In the genomic region with DNA sequence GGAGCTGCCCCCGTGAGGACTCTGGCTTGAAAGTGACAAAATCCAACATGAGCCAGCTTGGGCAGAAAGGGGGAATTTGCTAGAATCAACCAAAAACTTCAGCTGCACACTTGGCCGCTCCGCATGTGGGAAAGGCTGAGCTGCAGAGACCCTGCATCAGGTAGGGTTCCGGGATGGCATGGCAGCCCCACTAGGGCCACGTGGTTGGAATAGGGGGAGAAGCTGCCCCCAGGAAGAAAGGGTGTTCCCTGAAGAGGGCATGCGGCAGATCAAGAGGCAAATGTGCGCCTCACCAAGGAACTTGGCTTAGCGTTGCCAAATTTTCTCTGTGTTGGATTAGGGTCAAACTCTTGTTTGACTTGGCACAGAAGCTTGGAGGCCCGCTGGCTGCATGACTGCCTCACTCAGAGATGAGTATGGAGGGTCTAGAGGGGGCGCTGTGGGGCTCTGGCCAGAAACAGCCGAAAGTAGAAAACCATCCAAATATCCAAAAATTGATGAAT, we compare ENCODE assay signal across 14 cellular contexts. TPM values are rescaled to one million over a fixed set of nuclear protein-coding genes. Genes with fewer than 3 reads are reported as not detected.
A peak's percentile ranks its signal among the peaks of the same experiment; 100 is the strongest.
DNase-seq lines count a peak whose midpoint lies in the region; ATAC-seq, FAIRE-seq and TF ChIP-seq lines count a peak whose summit lies in the region.
"Had no signal": no experiment of that assay in that cellular context is flagged by ENCODE, and none has a peak within 500 bp of the region (broad histone marks: within the 10 kb centered on the region; RNA-seq: fewer than 3 reads in every experiment).

No MANE protein-coding gene starts in this region.

- CTCF ChIA-PET in Calu3 (lab: Charles Lee) = interaction anchor here (0.5 to 1.2 kb wide), 7 partner anchors 10 to 255 kb away, joined by 3 to 6 read pairs (median 3); partner anchors contain the start of gene WFIKKN2
- CTCF ChIA-PET in IMR-90 (lab: Yijun Ruan, JAX) = interaction anchor here (1.3 kb wide), 1 partner anchor 20 kb away, joined by 4 read pairs; no protein-coding TSS in a partner anchor
- CTCF ChIA-PET in K562 (lab: Yijun Ruan, JAX; ENCODE audit: low intra/inter-chr PET ratio) = interaction anchor here (0.5 kb wide), 1 partner anchor 148 kb away, joined by 3 read pairs; no protein-coding TSS in a partner anchor
- CTCF ChIA-PET in CD4-positive, alpha-beta memory T cell (lab: Charles Lee; ENCODE audit: partially characterized antibody) = interaction anchor here (1.2 kb wide), 1 partner anchor 11 kb away, joined by 4 read pairs; no protein-coding TSS in a partner anchor

- dilution Hi-C loops in IMR-90 (cut with HindIII; ENCODE audit: low sequenced_read_pairs, unreplicated experiment) (no loop called here), keratinocyte (cut with MboI; ENCODE audit: extremely low pct_ligation_motif_present, low sequenced_read_pairs) (no loop called here)

- DNase-seq in Calu3 = peak; percentile 44
- DNase-seq in IMR-90 = peak; percentile 20
- DNase-seq in K562 (ENCODE audit: extremely low read depth in 1 of 4, low spot score in 3 of 4) = peak in 1 of 4 experiments; percentile 38
- no peak for DNase-seq in keratinocyte (ENCODE audit: low read depth, low spot score)
- no peak for DNase-seq in GM19240 (ENCODE audit: insufficient read length, low spot score)
- DNase-seq in CD4-positive, alpha-beta memory T cell = no peak
- DNase-seq: adrenal gland, OCI-M1 had no signal

- no peak overlapping the region for H3K23ac ChIP-seq in IMR-90 (ENCODE audit: low read depth, low read length)

- no peak overlapping the region for H2BK15ac ChIP-seq in IMR-90 (ENCODE audit: low read depth, low read length)

- TF ChIP-seq EP300 in K562 (IDR thresholded peaks at IDR 0.05; ENCODE audit: low read length) = no peak

- H3K9me1 ChIP-seq in IMR-90 (ENCODE audit: insufficient read depth, low read length) (no peaks in the 10 kb centered on the region), K562 (ENCODE audit: control insufficient read depth, insufficient read depth, low read length) (no peaks in the 10 kb centered on the region), keratinocyte (ENCODE audit: control insufficient read depth, extremely low read depth, insufficient read depth, low read length) (no peaks in the 10 kb centered on the region)

- H3K18ac ChIP-seq in IMR-90 (ENCODE audit: low read depth, low read length) = no peak overlapping the region

- H3K4ac ChIP-seq in IMR-90 (ENCODE audit: low read depth, low read length) = no peak overlapping the region

- FAIRE-seq in K562 (lab: Jason Lieb, UNC) = no peak
- no peak for FAIRE-seq in keratinocyte (lab: Jason Lieb, UNC)
- FAIRE-seq: urothelium cell line had no signal

- intact Hi-C loops in Calu3 (cut with micrococcal nuclease; ENCODE audit: unreplicated experiment) = no loop called here
- intact Hi-C loops in IMR-90 (cut with micrococcal nuclease) = no loop called here
- intact Hi-C loops in K562 (cut with micrococcal nuclease) = no loop called here
- intact Hi-C loops in CD4-positive, alpha-beta memory T cell (cut with micrococcal nuclease) = no loop called here

- no peaks in the 10 kb centered on the region for H3K9me3 Mint-ChIP-seq in Calu3 (ENCODE audit: low read depth, unreplicated experiment)
- H3K9me3 Mint-ChIP-seq in CD4-positive, alpha-beta memory T cell = no peaks in the 10 kb centered on the region

- in situ Hi-C loops in IMR-90 (cut with MboI; ENCODE audit: low sequenced_read_pairs) = no loop called here
- in situ Hi-C loops in K562 (cut with MboI) = no loop called here

- H3K9me3 ChIP-seq in IMR-90 (ENCODE audit: control insufficient read depth, insufficient read depth, low read length) = no peaks in the 10 kb centered on the region
- H3K9me3 ChIP-seq in K562 (replicated peaks; ENCODE audit: control insufficient read depth, insufficient read depth, low read depth, low read length) = no peaks in the 10 kb centered on the region
- no peaks in the 10 kb centered on the region for H3K9me3 ChIP-seq in keratinocyte (ENCODE audit: control insufficient read depth, low read depth, low read length)
- H3K9me3 ChIP-seq in CD4-positive, alpha-beta memory T cell (ENCODE audit: control insufficient read depth in 1 of 2, low read length in 2 of 2) = no peaks in the 10 kb centered on the region
- H3K9me3 ChIP-seq: adrenal gland; BLaER1 treated with 17β-estradiol and CSF1 and Interleukin-3, amounts not matched to agents 10 nM and 100 nM had no signal

- H2AK9ac ChIP-seq in IMR-90 (replicated peaks; ENCODE audit: low read depth, low read length, poor library complexity) = no peak overlapping the region

- no peak overlapping the region for H4K5ac ChIP-seq in IMR-90 (ENCODE audit: low read depth, low read length)

- no peak for ATAC-seq in IMR-90 (ENCODE audit: low read depth)
- peak; percentile 75 for ATAC-seq in K562
- ATAC-seq in GM21528 (IDR thresholded peaks at IDR 0.05; ENCODE audit: low FRiP score, unreplicated experiment) = no peak
- no peak for ATAC-seq in HG02588 (IDR thresholded peaks at IDR 0.05; ENCODE audit: unreplicated experiment)

- no peaks in the 10 kb centered on the region for H3K79me2 ChIP-seq in K562 (ENCODE audit: control insufficient read depth, insufficient read depth, low read length)
- no peaks in the 10 kb centered on the region for H3K79me2 ChIP-seq in keratinocyte (ENCODE audit: control insufficient read depth, insufficient read depth, low read length)

- TF ChIP-seq CTCF in Calu3 (IDR thresholded peaks at IDR 0.05; ENCODE audit: unreplicated experiment) (peak; percentile 13), IMR-90 (conservative IDR thresholded peaks at IDR 0.05; ENCODE audit: low read depth, low read length) (peak; percentile 17; the same call in 1 of the 2 replicates), K562 (IDR thresholded peaks at IDR 0.05 in 2 of 3, conservative IDR thresholded peaks at IDR 0.05 in 1 of 3; ENCODE audit: insufficient read depth in 2 of 3, low read depth in 1 of 3, low read length in 3 of 3) (peak; percentile 51 to 56 (median 54); a peak in 5 of 6 replicates), keratinocyte (optimal IDR thresholded peaks at IDR 0.05 in 1 of 3, IDR thresholded peaks at IDR 0.05 in 1 of 3, conservative IDR thresholded peaks at IDR 0.05 in 1 of 3; ENCODE audit: extremely low read depth in 1 of 3, insufficient read depth in 2 of 3, low read length in 3 of 3) (peak in 1 of 3 experiments; percentile 9)

- H3K27ac Mint-ChIP-seq in Calu3 (ENCODE audit: unreplicated experiment) = no peak overlapping the region
- H3K27ac Mint-ChIP-seq in CD4-positive, alpha-beta memory T cell = no peak overlapping the region

- H4K91ac ChIP-seq in IMR-90 (ENCODE audit: insufficient read depth, low read depth, low read length) = no peak overlapping the region

- H3K27me3 ChIP-seq in IMR-90 (ENCODE audit: control insufficient read depth, insufficient read depth, low read length) = peaks cover 19% of the 10 kb centered on the region
- peaks cover 3% of the 10 kb centered on the region in 2 experiments; a peak in 3 of 5 replicates for H3K27me3 ChIP-seq in K562 (ENCODE audit: control insufficient read depth in 2 of 2, insufficient read depth in 2 of 2, low read length in 2 of 2)
- no peaks in the 10 kb centered on the region for H3K27me3 ChIP-seq in keratinocyte (ENCODE audit: control insufficient read depth, extremely low read depth, insufficient read depth, low read length)
- no peaks in the 10 kb centered on the region for H3K27me3 ChIP-seq in CD4-positive, alpha-beta memory T cell (ENCODE audit: insufficient read depth, low read length)
- H3K27me3 ChIP-seq: adrenal gland; BLaER1 treated with 17β-estradiol and CSF1 and Interleukin-3, amounts not matched to agents 10 nM and 100 nM had no signal

- no peak overlapping the region for H3K9ac ChIP-seq in IMR-90 (ENCODE audit: low read depth, low read length)
- no peak overlapping the region for H3K9ac ChIP-seq in K562 (ENCODE audit: insufficient read depth in 1 of 2, low read depth in 2 of 2, low read length in 2 of 2)
- no peak overlapping the region for H3K9ac ChIP-seq in keratinocyte (ENCODE audit: control insufficient read depth, extremely low read depth, insufficient read depth, low read length)
- H3K9ac ChIP-seq: BLaER1 treated with 17β-estradiol and CSF1 and Interleukin-3, amounts not matched to agents 10 nM and 100 nM had no signal

- H2BK20ac ChIP-seq in IMR-90 (ENCODE audit: low read depth, low read length) = no peak overlapping the region

- H3K4me2 ChIP-seq in IMR-90 (ENCODE audit: low read depth, low read length) (no peak overlapping the region), K562 (ENCODE audit: insufficient read depth, low read length) (no peak overlapping the region), keratinocyte (ENCODE audit: control insufficient read depth, extremely low read depth, insufficient read depth, low read depth, low read length) (no peak overlapping the region)
- H3K4me2 ChIP-seq: smooth muscle cell had no signal

- no peak overlapping the region for H2BK5ac ChIP-seq in IMR-90 (ENCODE audit: low read depth, low read length, poor library complexity, severe bottlenecking)

- TF ChIP-seq RAD21 in IMR-90 (IDR thresholded peaks at IDR 0.05; ENCODE audit: low read length) = no peak
- TF ChIP-seq RAD21 in K562 (CRISPR knock-in tag; conservative IDR thresholded peaks at IDR 0.05 in 1 of 2, IDR thresholded peaks at IDR 0.05 in 1 of 2) = peak in 1 of 2 experiments; percentile 28; a peak in 2 of 4 replicates

- H4K20me1 ChIP-seq in IMR-90 (ENCODE audit: insufficient read depth, low read length) (no peaks in the 10 kb centered on the region), K562 (replicated peaks; ENCODE audit: control insufficient read depth, insufficient read depth, low read length) (no peaks in the 10 kb centered on the region), keratinocyte (ENCODE audit: control insufficient read depth, extremely low read depth, insufficient read depth, low read length) (no peaks in the 10 kb centered on the region)
- H4K20me1 ChIP-seq: BLaER1 treated with 17β-estradiol and CSF1 and Interleukin-3, amounts not matched to agents 10 nM and 100 nM had no signal

- H3K14ac ChIP-seq in IMR-90 (replicated peaks; ENCODE audit: low read depth, low read length) = no peak overlapping the region

- no TSS peak for BruUV-seq in Calu3 (replicated peaks; lab: Mats Ljungman, UMichigan)
- BruUV-seq in IMR-90 (replicated peaks; lab: Mats Ljungman, UMichigan) = no TSS peak
- BruUV-seq in K562 (replicated peaks; lab: Mats Ljungman, UMichigan) = no TSS peak

- no peaks in the 10 kb centered on the region for H3K36me3 Mint-ChIP-seq in Calu3 (ENCODE audit: insufficient read depth, unreplicated experiment)
- H3K36me3 Mint-ChIP-seq in CD4-positive, alpha-beta memory T cell = no peaks in the 10 kb centered on the region

- H3K27me3 Mint-ChIP-seq in Calu3 (ENCODE audit: unreplicated experiment) = peaks cover 10% of the 10 kb centered on the region
- H3K27me3 Mint-ChIP-seq in CD4-positive, alpha-beta memory T cell = no peaks in the 10 kb centered on the region

- TF ChIP-seq POLR2A in IMR-90 (IDR thresholded peaks at IDR 0.05; ENCODE audit: low read depth, low read length) = no peak
- no peak for TF ChIP-seq POLR2A in K562 (conservative IDR thresholded peaks at IDR 0.05)

- no peaks in the 10 kb centered on the region for H3K36me3 ChIP-seq in IMR-90 (ENCODE audit: control insufficient read depth, insufficient read depth, low read length)
- H3K36me3 ChIP-seq in K562 (ENCODE audit: control insufficient read depth, insufficient read depth, low read length) = no peaks in the 10 kb centered on the region
- no peaks in the 10 kb centered on the region for H3K36me3 ChIP-seq in keratinocyte (ENCODE audit: control insufficient read depth in 2 of 2, extremely low read depth in 1 of 2, insufficient read depth in 2 of 2, low read length in 2 of 2)
- H3K36me3 ChIP-seq in CD4-positive, alpha-beta memory T cell (ENCODE audit: insufficient read depth, low read length) = no peaks in the 10 kb centered on the region
- H3K36me3 ChIP-seq: adrenal gland; BLaER1 treated with 17β-estradiol and CSF1 and Interleukin-3, amounts not matched to agents 10 nM and 100 nM had no signal

- 30% methylated on average over 4 of the region's 11 CpGs; no CpG with 5 or more reads in 1 of the 2 experiments for WGBS in IMR-90 (ENCODE audit: extremely low coverage in 2 of 2, insufficient read length in 1 of 2), 2 experiments
- 42% methylated on average over 11 of the region's 11 CpGs for WGBS in K562 (ENCODE audit: insufficient coverage, low coverage, missing lambda C conversion rate)

- no peak overlapping the region for H2AFZ ChIP-seq in IMR-90 (replicated peaks; ENCODE audit: low read length, poor library complexity)
- peak overlapping the region; percentile 69 for H2AFZ ChIP-seq in K562 (ENCODE audit: low read depth, low read length)
- H2AFZ ChIP-seq in keratinocyte (ENCODE audit: control insufficient read depth, low read length) = peak overlapping the region; percentile 11

- no peak overlapping the region for H2AK5ac ChIP-seq in IMR-90 (ENCODE audit: low read depth, low read length)

- H3K4me3 Mint-ChIP-seq in Calu3 (ENCODE audit: low read depth, unreplicated experiment) = no peak overlapping the region
- no peak overlapping the region for H3K4me3 Mint-ChIP-seq in CD4-positive, alpha-beta memory T cell

- no peak overlapping the region for H3K56ac ChIP-seq in IMR-90 (ENCODE audit: extremely low read depth, insufficient read depth, low read length)

- no peaks in the 10 kb centered on the region for H3K79me1 ChIP-seq in IMR-90 (ENCODE audit: low read depth in 1 of 2, low read length in 2 of 2)

- H3K27ac ChIP-seq in IMR-90 (ENCODE audit: insufficient read depth, low read length) (no peak overlapping the region), K562 (ENCODE audit: extremely low read depth, low read depth, low read length) (no peak overlapping the region), keratinocyte (ENCODE audit: control insufficient read depth, insufficient read depth, low read length) (no peak overlapping the region)
- no peak overlapping the region for H3K27ac ChIP-seq in CD4-positive, alpha-beta memory T cell (ENCODE audit: low read depth, low read length)
- H3K27ac ChIP-seq: adrenal gland; BLaER1 treated with 17β-estradiol and CSF1 and Interleukin-3, amounts not matched to agents 10 nM and 100 nM had no signal

- no peak overlapping the region for H4K8ac ChIP-seq in IMR-90 (ENCODE audit: low read depth in 2 of 2, low read length in 2 of 2)

- POLR2A ChIA-PET in IMR-90 (lab: Charles Lee; ENCODE audit: unreplicated experiment) = no interaction called here
- POLR2A ChIA-PET in K562 (lab: Yijun Ruan, JAX) = interaction anchor here (0.5 to 1.0 kb wide), 4 partner anchors 13 to 82 kb away, joined by 3 to 4 read pairs (median 4); no protein-coding TSS in a partner anchor
- POLR2A ChIA-PET in CD4-positive, alpha-beta memory T cell (lab: Charles Lee; ENCODE audit: partially characterized antibody) = interaction anchor here (1.0 kb wide), 1 partner anchor 10 kb away, joined by 3 read pairs; no protein-coding TSS in a partner anchor

- no peaks in the 10 kb centered on the region for H3K4me1 ChIP-seq in IMR-90 (ENCODE audit: control insufficient read depth, insufficient read depth, low read length)
- H3K4me1 ChIP-seq in K562 (replicated peaks in 1 of 2; ENCODE audit: control insufficient read depth in 2 of 2, insufficient read depth in 2 of 2, low read length in 2 of 2) = peaks cover 0 to 3% of the 10 kb centered on the region in 2 experiments; a peak in 1 of 5 replicates
- H3K4me1 ChIP-seq in keratinocyte (ENCODE audit: control insufficient read depth, extremely low read depth, insufficient read depth, low read length) = peaks cover 18% of the 10 kb centered on the region
- no peaks in the 10 kb centered on the region for H3K4me1 ChIP-seq in CD4-positive, alpha-beta memory T cell (ENCODE audit: insufficient read depth, low read length)
- H3K4me1 ChIP-seq: adrenal gland had no signal

- no peak overlapping the region for H2BK120ac ChIP-seq in IMR-90 (ENCODE audit: low read depth, low read length)

- H3K4me3 ChIP-seq in IMR-90 (ENCODE audit: insufficient read depth, low read depth, low read length) (no peak overlapping the region), K562 (no peak overlapping the region), keratinocyte (ENCODE audit: control insufficient read depth in 2 of 3, extremely low read depth in 1 of 3, insufficient read depth in 2 of 3, low read depth in 1 of 3, low read length in 3 of 3) (no peak overlapping the region)
- H3K4me3 ChIP-seq in CD4-positive, alpha-beta memory T cell (ENCODE audit: low read length in 2 of 2) = no peak overlapping the region
- H3K4me3 ChIP-seq: adrenal gland; BLaER1 treated with 17β-estradiol and CSF1 and Interleukin-3, amounts not matched to agents 10 nM and 100 nM; smooth muscle cell had no signal

- no peaks in the 10 kb centered on the region for H3K4me1 Mint-ChIP-seq in Calu3 (ENCODE audit: low read depth, unreplicated experiment)
- no peaks in the 10 kb centered on the region for H3K4me1 Mint-ChIP-seq in CD4-positive, alpha-beta memory T cell

RNA-seq across cellular contexts. Expression of gene WFIKKN2, which starts 29.2 kb away (rescaled TPM):
- total RNA-seq in Calu3 (2022) (not detected in 2 replicates), IMR-90 (2012; rRNA removed) (not detected in 2 replicates), K562 (2014; rRNA removed) (not detected in 2 replicates), K562 (2014; rRNA removed; fragmentation: Illumina TruSeq; extraction: Trizol) (not detected in 2 replicates), K562 (2015; rRNA removed; fragmentation: Illumina TruSeq; extraction: Trizol) (not detected in 2 replicates), K562 (2021) (0.07 TPM in 1 of 2 replicates, not detected in the other)
- polyA plus RNA-seq in IMR-90 (2012; rRNA removed) (0.02 and 0.04 TPM in 2 replicates), K562 (2011; rRNA removed) (not detected in 2 replicates), K562 (2014; fragmentation: Illumina TruSeq; extraction: Trizol) (not detected in 2 replicates), K562 (2014; fragmentation: Nextera tagmentation; extraction: Ambion mirVana) (not detected), K562 (2014; rRNA removed) (not detected in 2 replicates), keratinocyte (not detected in 3 replicates)
- 0.01 and 0.04 TPM in 2 replicates for polyA plus RNA-seq in IMR-90 (2012; cell fraction: cytosol; rRNA removed)
- 0.11 and 0.16 TPM in 2 replicates for polyA plus RNA-seq in IMR-90 (2012; cell fraction: nucleus; rRNA removed; ENCODE audit: low replicate concordance)
- total RNA-seq in K562 (2011; cell fraction: chromatin; rRNA removed; ENCODE audit: low replicate concordance) = not detected in 2 replicates
- not detected in 2 replicates for total RNA-seq in K562 (2011; cell fraction: nucleolus; rRNA removed)
- not detected in 2 replicates for total RNA-seq in K562 (2011; cell fraction: nucleoplasm; rRNA removed)
- not detected in 2 replicates for polyA plus RNA-seq in K562 (2011; cell fraction: cytosol; rRNA removed)
- 0.04 TPM in 1 of 2 replicates, not detected in the other for polyA plus RNA-seq in K562 (2011; cell fraction: nucleus; rRNA removed)
- 0.01 and 0.03 TPM in 2 replicates for polyA plus RNA-seq in K562 (2012)
- not detected in 2 replicates for polyA minus RNA-seq in K562 (2011; rRNA and poly(A)+ RNA removed)
- polyA minus RNA-seq in K562 (2011; cell fraction: cytosol; rRNA and poly(A)+ RNA removed) = not detected in 2 replicates
- not detected in 2 replicates for polyA minus RNA-seq in K562 (2011; cell fraction: nucleus; rRNA and poly(A)+ RNA removed)
- not detected for polyA plus RNA-seq in keratinocyte (2011; ENCODE audit: low read depth)
- not detected in 2 replicates for polyA plus RNA-seq in keratinocyte (2011; cell fraction: cytosol; rRNA removed)
- not detected in 2 replicates for polyA plus RNA-seq in keratinocyte (2011; cell fraction: nucleus; rRNA removed)
- not detected in 2 replicates for polyA plus RNA-seq in keratinocyte (2012; ENCODE audit: low replicate concordance)
- polyA minus RNA-seq in keratinocyte = not detected in 3 replicates
- not detected for polyA minus RNA-seq in keratinocyte (2011; cell fraction: cytosol; rRNA and poly(A)+ RNA removed)
- not detected in 2 replicates for polyA minus RNA-seq in keratinocyte (2011; cell fraction: nucleus; rRNA and poly(A)+ RNA removed)
- total RNA-seq in CD4-positive, alpha-beta memory T cell = not detected
- not detected for polyA plus RNA-seq in CD4-positive, alpha-beta memory T cell
- total RNA-seq: smooth muscle cell had no signal
- polyA plus RNA-seq: smooth muscle cell had no signal

RNA-seq across cellular contexts. Expression of gene ANKRD40CL, which starts 38.9 kb away (rescaled TPM):
- 0.64 TPM in 1 of 2 replicates, not detected in the other for total RNA-seq in Calu3 (2022)
- not detected in 2 replicates for total RNA-seq in IMR-90 (2012; rRNA removed)
- polyA plus RNA-seq in IMR-90 (2012; rRNA removed) = not detected in 2 replicates
- not detected in 2 replicates for polyA plus RNA-seq in IMR-90 (2012; cell fraction: cytosol; rRNA removed)
- not detected in 2 replicates for polyA plus RNA-seq in IMR-90 (2012; cell fraction: nucleus; rRNA removed; ENCODE audit: low replicate concordance)
- not detected in 2 replicates for total RNA-seq in K562 (2011; cell fraction: chromatin; rRNA removed; ENCODE audit: low replicate concordance)
- total RNA-seq in K562 (2011; cell fraction: nucleolus; rRNA removed) = not detected in 2 replicates
- total RNA-seq in K562 (2011; cell fraction: nucleoplasm; rRNA removed) = not detected in 2 replicates
- total RNA-seq in K562 (2014; rRNA removed) = not detected in 2 replicates
- not detected in 2 replicates for total RNA-seq in K562 (2014; rRNA removed; fragmentation: Illumina TruSeq; extraction: Trizol)
- not detected in 2 replicates for total RNA-seq in K562 (2015; rRNA removed; fragmentation: Illumina TruSeq; extraction: Trizol)
- total RNA-seq in K562 (2021) = not detected in 2 replicates
- polyA plus RNA-seq in K562 (2011; rRNA removed) = not detected in 2 replicates
- polyA plus RNA-seq in K562 (2011; cell fraction: cytosol; rRNA removed) = not detected in 2 replicates
- not detected in 2 replicates for polyA plus RNA-seq in K562 (2011; cell fraction: nucleus; rRNA removed)
- not detected in 2 replicates for polyA plus RNA-seq in K562 (2012)
- not detected in 2 replicates for polyA plus RNA-seq in K562 (2014; fragmentation: Illumina TruSeq; extraction: Trizol)
- polyA plus RNA-seq in K562 (2014; fragmentation: Nextera tagmentation; extraction: Ambion mirVana) = not detected
- not detected in 2 replicates for polyA plus RNA-seq in K562 (2014; rRNA removed)
- not detected in 2 replicates for polyA minus RNA-seq in K562 (2011; rRNA and poly(A)+ RNA removed)
- not detected in 2 replicates for polyA minus RNA-seq in K562 (2011; cell fraction: cytosol; rRNA and poly(A)+ RNA removed)
- not detected in 2 replicates for polyA minus RNA-seq in K562 (2011; cell fraction: nucleus; rRNA and poly(A)+ RNA removed)
- not detected in 3 replicates for polyA plus RNA-seq in keratinocyte
- polyA plus RNA-seq in keratinocyte (2011; ENCODE audit: low read depth) = not detected
- not detected in 2 replicates for polyA plus RNA-seq in keratinocyte (2011; cell fraction: cytosol; rRNA removed)
- not detected in 2 replicates for polyA plus RNA-seq in keratinocyte (2011; cell fraction: nucleus; rRNA removed)
- not detected in 2 replicates for polyA plus RNA-seq in keratinocyte (2012; ENCODE audit: low replicate concordance)
- not detected in 3 replicates for polyA minus RNA-seq in keratinocyte
- polyA minus RNA-seq in keratinocyte (2011; cell fraction: cytosol; rRNA and poly(A)+ RNA removed) = not detected
- not detected in 2 replicates for polyA minus RNA-seq in keratinocyte (2011; cell fraction: nucleus; rRNA and poly(A)+ RNA removed)
- total RNA-seq in CD4-positive, alpha-beta memory T cell = not detected
- polyA plus RNA-seq in CD4-positive, alpha-beta memory T cell = not detected
- total RNA-seq: adrenal gland, myocyte, smooth muscle cell had no signal
- polyA plus RNA-seq: adrenal gland, smooth muscle cell had no signal

RNA-seq across cellular contexts. Expression of gene TOB1, which starts 60.0 kb away (rescaled TPM):
- total RNA-seq in Calu3 (2022) (177 and 241 TPM in 2 replicates), IMR-90 (2012; rRNA removed) (4.3 and 6.1 TPM in 2 replicates), K562 (2014; rRNA removed) (4.8 and 13.9 TPM in 2 replicates), K562 (2014; rRNA removed; fragmentation: Illumina TruSeq; extraction: Trizol) (12.4 and 13.2 TPM in 2 replicates), K562 (2015; rRNA removed; fragmentation: Illumina TruSeq; extraction: Trizol) (13.2 TPM in 2 replicates), K562 (2021) (29.9 and 31.0 TPM in 2 replicates)
- polyA plus RNA-seq in IMR-90 (2012; rRNA removed) (9.0 and 9.2 TPM in 2 replicates), K562 (2011; rRNA removed) (10.5 and 10.8 TPM in 2 replicates), K562 (2014; fragmentation: Illumina TruSeq; extraction: Trizol) (14.9 and 17.6 TPM in 2 replicates), K562 (2014; fragmentation: Nextera tagmentation; extraction: Ambion mirVana) (10 to 100 TPM; 44.9 to 63.7 TPM), K562 (2014; rRNA removed) (10.9 and 11.8 TPM in 2 replicates), keratinocyte (59.5 to 73.3 TPM (median 64.4 TPM) in 3 replicates)
- 8.7 and 11.5 TPM in 2 replicates for polyA plus RNA-seq in IMR-90 (2012; cell fraction: cytosol; rRNA removed)
- 10.3 and 26.9 TPM in 2 replicates for polyA plus RNA-seq in IMR-90 (2012; cell fraction: nucleus; rRNA removed; ENCODE audit: low replicate concordance)
- 10.4 and 18.1 TPM in 2 replicates for total RNA-seq in K562 (2011; cell fraction: chromatin; rRNA removed; ENCODE audit: low replicate concordance)
- total RNA-seq in K562 (2011; cell fraction: nucleolus; rRNA removed) = 14.8 and 18.2 TPM in 2 replicates
- 19.9 and 21.5 TPM in 2 replicates for total RNA-seq in K562 (2011; cell fraction: nucleoplasm; rRNA removed)
- polyA plus RNA-seq in K562 (2011; cell fraction: cytosol; rRNA removed) = 8.5 and 9.7 TPM in 2 replicates
- 17.6 and 24.1 TPM in 2 replicates for polyA plus RNA-seq in K562 (2011; cell fraction: nucleus; rRNA removed)
- polyA plus RNA-seq in K562 (2012) = 16.9 and 24.9 TPM in 2 replicates
- 19.1 and 19.5 TPM in 2 replicates for polyA minus RNA-seq in K562 (2011; rRNA and poly(A)+ RNA removed)
- polyA minus RNA-seq in K562 (2011; cell fraction: cytosol; rRNA and poly(A)+ RNA removed) = 13.5 and 14.2 TPM in 2 replicates
- 22.5 and 23.9 TPM in 2 replicates for polyA minus RNA-seq in K562 (2011; cell fraction: nucleus; rRNA and poly(A)+ RNA removed)
- polyA plus RNA-seq in keratinocyte (2011; ENCODE audit: low read depth) = 97.4 TPM
- polyA plus RNA-seq in keratinocyte (2011; cell fraction: cytosol; rRNA removed) = 43.7 and 59.1 TPM in 2 replicates
- polyA plus RNA-seq in keratinocyte (2011; cell fraction: nucleus; rRNA removed) = 146 and 173 TPM in 2 replicates
- polyA plus RNA-seq in keratinocyte (2012; ENCODE audit: low replicate concordance) = 94.3 and 311 TPM in 2 replicates
- polyA minus RNA-seq in keratinocyte = 84.2 to 122 TPM (median 105 TPM) in 3 replicates
- 108 TPM for polyA minus RNA-seq in keratinocyte (2011; cell fraction: cytosol; rRNA and poly(A)+ RNA removed)
- polyA minus RNA-seq in keratinocyte (2011; cell fraction: nucleus; rRNA and poly(A)+ RNA removed) = 181 and 201 TPM in 2 replicates
- total RNA-seq in CD4-positive, alpha-beta memory T cell = 100 to 1,000 TPM in 1 of 2 experiments, 10 to 100 TPM in 1; 93.7 to 104 TPM
- polyA plus RNA-seq in CD4-positive, alpha-beta memory T cell = 100 to 1,000 TPM in 1 of 2 donors, 10 to 100 TPM in 1; 74.3 to 102 TPM

Comparison
In these comparisons a context has a peak if more than half of its experiments do, and no peak if none do; other contexts are left out.
1. DNase-seq: peak in Calu3 (single experiment) and IMR-90 (single experiment); none in keratinocyte (single experiment), GM19240 (single experiment) and CD4-positive, alpha-beta memory T cell (0 of 5).